Comparison of ENCODE assay signal across 20 cellular contexts in the genomic region with DNA sequence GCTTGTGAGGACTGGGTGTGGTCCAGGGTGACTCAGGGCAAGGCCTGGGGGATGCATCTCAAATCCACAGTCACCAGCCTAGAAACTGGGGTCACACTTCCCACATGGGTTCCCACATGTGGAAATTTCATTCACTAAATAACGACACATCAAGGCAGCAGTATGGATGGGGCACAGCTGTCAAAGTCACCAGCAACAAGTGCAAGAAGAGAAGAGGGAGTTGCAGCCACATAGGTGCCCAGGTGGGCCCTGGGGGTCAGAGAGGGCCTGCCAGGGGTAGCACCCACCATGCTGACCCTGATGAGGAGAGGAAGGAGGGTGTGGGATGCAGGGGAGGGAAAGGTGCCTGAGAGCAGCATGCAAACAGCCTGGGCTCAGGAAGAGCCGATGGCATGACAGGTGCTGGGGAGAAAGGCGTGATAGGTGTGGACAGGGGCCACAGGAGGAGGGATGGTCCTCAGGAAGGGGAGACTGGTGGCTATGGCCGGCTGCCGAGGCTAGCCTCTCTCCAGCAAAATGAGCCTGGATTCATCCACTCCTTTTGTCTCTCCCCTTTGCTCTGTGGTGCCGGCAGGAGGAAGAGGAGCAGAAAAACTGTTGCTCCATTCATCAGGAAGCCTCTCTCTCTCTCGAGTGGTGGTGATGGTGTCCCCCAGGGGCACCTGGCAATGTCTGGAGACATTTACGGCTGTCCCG. TPM values are rescaled to one million over a fixed set of nuclear protein-coding genes. Genes with fewer than 3 reads are reported as not detected.
DNase-seq lines count a peak whose midpoint lies in the region; ATAC-seq and TF ChIP-seq lines count a peak whose summit lies in the region.
"Had no signal": no experiment of that assay in that cellular context is flagged by ENCODE, and none has a peak within 500 bp of the region (broad histone marks: within the 10 kb centered on the region; RNA-seq: fewer than 3 reads in every experiment).

No MANE protein-coding gene starts in this region.

- CTCF ChIA-PET in activated CD8-positive, alpha-beta T cell treated with anti-CD3 and anti-CD28 coated beads for 36 hours (lab: Charles Lee): no interaction called here
- CTCF ChIA-PET in activated CD8-positive, alpha-beta T cell treated with anti-CD3 and anti-CD28 coated beads, Interleukin-2, amount 10 ng/mL, durations not matched to agents 7 days and 5 days (lab: Charles Lee): no interaction called here
- CTCF ChIA-PET in HEK293 (lab: Yijun Ruan, JAX): no interaction called here

- TF ChIP-seq POLR2A in stomach (IDR thresholded peaks at IDR 0.05): no peak

- no peak for TF ChIP-seq CTCF in activated CD8-positive, alpha-beta T cell treated with anti-CD3 and anti-CD28 coated beads for 36 hours (IDR thresholded peaks at IDR 0.05)
- TF ChIP-seq CTCF in HEK293 (tag by site-specific recombination; IDR thresholded peaks at IDR 0.05) (no peak), brain (conservative IDR thresholded peaks at IDR 0.05) (no peak), neural crest cell (conservative IDR thresholded peaks at IDR 0.05) (no peak), stomach (IDR thresholded peaks at IDR 0.05) (no peak)

- ATAC-seq in activated CD8-positive, alpha-beta T cell treated with anti-CD3 and anti-CD28 coated beads for 36 hours: no peak
- ATAC-seq in activated CD8-positive, alpha-beta T cell treated with anti-CD3 and anti-CD28 coated beads, Interleukin-2, amount 10 ng/mL, durations not matched to agents 7 days and 5 days: no peak
- ATAC-seq in HG02885 (IDR thresholded peaks at IDR 0.05; ENCODE audit: poor library complexity, unreplicated experiment): no peak
- ATAC-seq: A549; lower lobe of right lung; stimulated activated naive CD8-positive, alpha-beta T cell treated with anti-CD3 and anti-CD28 coated beads, Interleukin-15, amount 100 ng/mL, for 72 hours had no signal

- H3K36me3 ChIP-seq in HEK293 (ENCODE audit: control insufficient read depth in 2 of 2, insufficient read depth in 1 of 2, low read length in 2 of 2) (no peaks in the 10 kb centered on the region), stomach (no peaks in the 10 kb centered on the region)
- H3K36me3 ChIP-seq: esophagus muscularis mucosa, lower lobe of right lung had no signal

- POLR2A ChIA-PET in activated CD8-positive, alpha-beta T cell treated with anti-CD3 and anti-CD28 coated beads for 36 hours (lab: Charles Lee): interaction anchor here (1.0 kb wide), 1 partner anchor 15 kb away, joined by 4 read pairs; no protein-coding TSS in a partner anchor
- POLR2A ChIA-PET in activated CD8-positive, alpha-beta T cell treated with anti-CD3 and anti-CD28 coated beads, Interleukin-2, amount 10 ng/mL, durations not matched to agents 7 days and 5 days (lab: Charles Lee): no interaction called here
- POLR2A ChIA-PET in HEK293 (lab: Yijun Ruan, JAX): no interaction called here

- H3K36me3 Mint-ChIP-seq in activated CD8-positive, alpha-beta T cell treated with anti-CD3 and anti-CD28 coated beads for 36 hours (ENCODE audit: low read depth): no peaks in the 10 kb centered on the region
- H3K36me3 Mint-ChIP-seq in activated CD8-positive, alpha-beta T cell treated with anti-CD3 and anti-CD28 coated beads, Interleukin-2, amount 10 ng/mL, durations not matched to agents 7 days and 5 days (ENCODE audit: low read depth): no peaks in the 10 kb centered on the region
- no peaks in the 10 kb centered on the region for H3K36me3 Mint-ChIP-seq in brain
- H3K36me3 Mint-ChIP-seq in neural crest cell (ENCODE audit: low read depth): no peaks in the 10 kb centered on the region

- H3K27ac ChIP-seq in HEK293 (ENCODE audit: extremely low read depth, low read depth, low read length): no peak overlapping the region
- H3K27ac ChIP-seq in stomach: no peak overlapping the region
- H3K27ac ChIP-seq: A549, C4-2B, esophagus muscularis mucosa, HL-60, lower lobe of right lung had no signal

- DNase-seq in activated CD8-positive, alpha-beta T cell treated with anti-CD3 and anti-CD28 coated beads for 36 hours: no peak
- DNase-seq in activated CD8-positive, alpha-beta T cell treated with anti-CD3 and anti-CD28 coated beads, Interleukin-2, amount 10 ng/mL, durations not matched to agents 7 days and 5 days: no peak
- DNase-seq in neural crest cell (ENCODE audit: low read depth, low spot score) (no peak), stomach (no peak), putamen (ENCODE audit: low spot score) (no peak)
- DNase-seq: activated CD4-positive, alpha-beta T cell treated with anti-CD3 and anti-CD28 coated beads, Interleukin-2, amount 50 U/mL, for 48 hours; activated effector memory CD4-positive, alpha-beta T cell treated with anti-CD3 and anti-CD28 coated beads, Interleukin-2, amount 50 U/mL, for 16 hours; DND-41; KBM-7; lower lobe of right lung; NCI-H2081 treated with DMSO at 0.1 percent for 48 hours; SIG-M5; stimulated activated naive CD8-positive, alpha-beta T cell treated with anti-CD3 and anti-CD28 coated beads, Interleukin-15, amount 100 ng/mL, for 72 hours had no signal

- intact Hi-C loops in activated CD8-positive, alpha-beta T cell treated with anti-CD3 and anti-CD28 coated beads for 36 hours (cut with micrococcal nuclease): no loop called here
- intact Hi-C loops in stomach (cut with DNase I; ENCODE audit: low total_unique reads): no loop called here

- no peak for TF ChIP-seq EP300 in stomach (IDR thresholded peaks at IDR 0.05)

- H3K9me3 Mint-ChIP-seq in activated CD8-positive, alpha-beta T cell treated with anti-CD3 and anti-CD28 coated beads for 36 hours: no peaks in the 10 kb centered on the region
- no peaks in the 10 kb centered on the region for H3K9me3 Mint-ChIP-seq in activated CD8-positive, alpha-beta T cell treated with anti-CD3 and anti-CD28 coated beads, Interleukin-2, amount 10 ng/mL, durations not matched to agents 7 days and 5 days (ENCODE audit: insufficient read depth)
- peaks cover 0 to 1% (median 0%) of the 10 kb centered on the region in 5 experiments for H3K9me3 Mint-ChIP-seq in brain
- H3K9me3 Mint-ChIP-seq in neural crest cell: no peaks in the 10 kb centered on the region
- H3K9me3 Mint-ChIP-seq: stimulated activated naive CD8-positive, alpha-beta T cell treated with anti-CD3 and anti-CD28 coated beads, Interleukin-15, amount 100 ng/mL, for 72 hours had no signal

- no peaks in the 10 kb centered on the region for H3K4me1 Mint-ChIP-seq in activated CD8-positive, alpha-beta T cell treated with anti-CD3 and anti-CD28 coated beads for 36 hours (ENCODE audit: low read depth)
- H3K4me1 Mint-ChIP-seq in activated CD8-positive, alpha-beta T cell treated with anti-CD3 and anti-CD28 coated beads, Interleukin-2, amount 10 ng/mL, durations not matched to agents 7 days and 5 days (ENCODE audit: low read depth): peaks cover 5% of the 10 kb centered on the region
- H3K4me1 Mint-ChIP-seq in brain (peaks cover 13% of the 10 kb centered on the region), neural crest cell (no peaks in the 10 kb centered on the region)

- H3K27me3 Mint-ChIP-seq in activated CD8-positive, alpha-beta T cell treated with anti-CD3 and anti-CD28 coated beads for 36 hours: peaks cover 8% of the 10 kb centered on the region
- peaks cover 14% of the 10 kb centered on the region for H3K27me3 Mint-ChIP-seq in activated CD8-positive, alpha-beta T cell treated with anti-CD3 and anti-CD28 coated beads, Interleukin-2, amount 10 ng/mL, durations not matched to agents 7 days and 5 days (ENCODE audit: low read depth)
- H3K27me3 Mint-ChIP-seq in brain: peaks cover 31% of the 10 kb centered on the region
- H3K27me3 Mint-ChIP-seq in neural crest cell (ENCODE audit: low read depth): peaks cover 54% of the 10 kb centered on the region

- H3K4me3 ChIP-seq in HEK293 (ENCODE audit: low read depth, low read length) (no peak overlapping the region), stomach (no peak overlapping the region)
- H3K4me3 ChIP-seq: A549, lower lobe of right lung had no signal

- WGBS in stomach, 5 donors: 55 to 66% (median 58%) methylated on average over 9 of the region's 9 CpGs

- peak overlapping the region; percentile 76 for H3K4me3 Mint-ChIP-seq in activated CD8-positive, alpha-beta T cell treated with anti-CD3 and anti-CD28 coated beads for 36 hours
- no peak overlapping the region for H3K4me3 Mint-ChIP-seq in activated CD8-positive, alpha-beta T cell treated with anti-CD3 and anti-CD28 coated beads, Interleukin-2, amount 10 ng/mL, durations not matched to agents 7 days and 5 days
- H3K4me3 Mint-ChIP-seq in brain: peak overlapping the region; percentile 63 to 83 (median 76)
- peak overlapping the region; percentile 78 for H3K4me3 Mint-ChIP-seq in neural crest cell

- H3K27me3 ChIP-seq in stomach: peaks cover 0 to 43% (median 10%) of the 10 kb centered on the region in 3 donors

- no peak overlapping the region for H3K27ac Mint-ChIP-seq in activated CD8-positive, alpha-beta T cell treated with anti-CD3 and anti-CD28 coated beads for 36 hours
- no peak overlapping the region for H3K27ac Mint-ChIP-seq in activated CD8-positive, alpha-beta T cell treated with anti-CD3 and anti-CD28 coated beads, Interleukin-2, amount 10 ng/mL, durations not matched to agents 7 days and 5 days
- peak overlapping the region in 2 of 5 experiments; percentile 2 to 8 for H3K27ac Mint-ChIP-seq in brain
- H3K27ac Mint-ChIP-seq in neural crest cell (ENCODE audit: unreplicated experiment): no peak overlapping the region

- H3K9me3 ChIP-seq in HEK293 (ENCODE audit: control insufficient read depth, insufficient read depth, low read depth, low read length): no peaks in the 10 kb centered on the region
- no peaks in the 10 kb centered on the region for H3K9me3 ChIP-seq in stomach
- H3K9me3 ChIP-seq: A549, esophagus muscularis mucosa, lower lobe of right lung had no signal

- H3K4me1 ChIP-seq in HEK293 (ENCODE audit: control insufficient read depth, insufficient read depth, low read length) (no peaks in the 10 kb centered on the region), stomach (peaks cover 0 to 23% (median 19%) of the 10 kb centered on the region in 4 donors)
- H3K4me1 ChIP-seq: A549 had no signal

TF ChIP-seq in HEK293, 187 proteins besides CTCF, POLR2A, EP300 and RAD21 (continues in another document):
- no peak for TF ChIP-seq ZNF48 (tag by site-specific recombination; IDR thresholded peaks at IDR 0.05)

RNA-seq across cellular contexts. Expression of a gene that starts 22.3 kb away (rescaled TPM):
- 10 to 100 TPM; 30.7 to 32.0 TPM for total RNA-seq in activated CD8-positive, alpha-beta T cell treated with anti-CD3 and anti-CD28 coated beads for 36 hours
- 10 to 100 TPM; 50.4 to 56.3 TPM for total RNA-seq in activated CD8-positive, alpha-beta T cell treated with anti-CD3 and anti-CD28 coated beads, Interleukin-2, amount 10 ng/mL, durations not matched to agents 7 days and 5 days
- 119 TPM for polyA plus RNA-seq in brain (ENCODE audit: insufficient read depth, low read depth, low replicate concordance)
- 52.1 and 58.7 TPM in 2 replicates for total RNA-seq in neural crest cell
- total RNA-seq in stomach: 100 to 1,000 TPM in 1 of 5 donors, 10 to 100 TPM in 4; 21.4 to 148 (median 46.1) TPM
- 10 to 100 TPM; 81.5 to 88.3 (median 83.3) TPM for polyA plus RNA-seq in stomach

RNA-seq across cellular contexts. Expression of a gene that starts 29.4 kb away (rescaled TPM):
- total RNA-seq in activated CD8-positive, alpha-beta T cell treated with anti-CD3 and anti-CD28 coated beads for 36 hours: 1 to 10 TPM; 2.8 to 3.7 TPM
- total RNA-seq in activated CD8-positive, alpha-beta T cell treated with anti-CD3 and anti-CD28 coated beads, Interleukin-2, amount 10 ng/mL, durations not matched to agents 7 days and 5 days: 1 to 10 TPM; 3.7 to 3.8 TPM
- 21.3 TPM for polyA plus RNA-seq in brain (ENCODE audit: insufficient read depth, low read depth, low replicate concordance)
- 17.9 and 19.0 TPM in 2 replicates for total RNA-seq in neural crest cell
- 1 to 10 TPM in 1 of 5 donors, under 1 TPM in 1, not detected in 3; 0.92 to 1.7 TPM for total RNA-seq in stomach
- polyA plus RNA-seq in stomach: 1 to 10 TPM; 1.4 to 2.2 (median 2.0) TPM
